2 cellular contexts compared by ENCODE assay signal in the genomic region with DNA sequence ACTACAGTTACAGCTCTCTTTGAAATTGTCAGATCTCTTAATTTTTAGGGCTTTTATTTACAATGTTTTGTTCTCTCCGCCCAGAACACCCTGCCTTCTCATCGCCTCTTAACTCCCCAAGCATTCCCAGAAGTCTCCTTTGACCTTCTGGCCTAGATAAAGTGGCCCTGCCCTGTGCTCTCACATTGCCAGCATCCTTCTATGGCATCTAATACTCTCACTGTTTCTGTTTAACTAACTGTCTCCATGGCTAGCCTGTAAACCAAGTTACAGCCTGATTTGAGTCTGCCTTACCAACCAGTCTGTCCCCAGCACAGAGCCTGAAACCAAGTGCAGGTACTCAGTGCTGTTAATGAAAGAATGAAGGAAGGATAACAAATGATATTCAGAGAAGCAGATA.
TF ChIP-seq lines count a peak whose summit lies in the region.

No MANE protein-coding gene starts in this region.

TF ChIP-seq in IMR-90, 13 proteins besides CTCF, POLR2A, EP300 and RAD21:
- TF ChIP-seq RFX5 (IDR thresholded peaks at IDR 0.05; ENCODE audit: low read depth, low read length) (no peak), MXI1 (IDR thresholded peaks at IDR 0.05; ENCODE audit: borderline replicate concordance, low read depth, low read length) (no peak)

TF ChIP-seq in H1, 55 proteins besides CTCF, POLR2A, EP300 and RAD21:
- TF ChIP-seq SIRT6 (IDR thresholded peaks at IDR 0.05; ENCODE audit: low read length), result no peak
